12 cellular contexts compared by ENCODE assay signal in the genomic region with DNA sequence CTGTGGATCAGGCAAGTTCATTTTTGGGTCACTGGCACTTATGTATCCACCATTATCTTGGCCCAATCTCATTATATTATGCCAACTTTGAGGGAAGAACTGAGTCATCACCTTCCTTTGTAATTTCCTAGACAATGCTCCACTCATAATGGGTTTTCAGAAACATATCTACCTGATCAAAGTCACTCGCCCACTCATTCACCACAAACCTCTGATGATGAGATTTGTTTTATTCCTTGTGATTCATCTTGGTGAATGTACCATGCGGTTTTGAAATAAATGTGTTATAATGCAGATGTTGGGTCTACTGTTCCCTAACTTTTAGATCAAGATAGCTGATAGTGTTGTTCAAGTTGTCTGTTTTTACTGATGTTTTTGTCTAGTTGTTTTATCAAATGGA.
DNase-seq lines count a peak whose midpoint lies in the region; ATAC-seq, FAIRE-seq and TF ChIP-seq lines count a peak whose summit lies in the region.
"Had no signal": no experiment of that assay in that cellular context is flagged by ENCODE, and none has a peak within 500 bp of the region (broad histone marks: within the 10 kb centered on the region; RNA-seq: fewer than 3 reads in every experiment).

No MANE protein-coding gene starts in this region.

- H3K27ac ChIP-seq in IMR-90 (ENCODE audit: insufficient read depth, low read length): no peak overlapping the region
- no peak overlapping the region for H3K27ac ChIP-seq in neuronal stem cell (replicated peaks; ENCODE audit: low read length)
- no peak overlapping the region for H3K27ac ChIP-seq in pancreas
- H3K27ac ChIP-seq: SK-N-MC had no signal

- no peak overlapping the region for H2AK5ac ChIP-seq in IMR-90 (ENCODE audit: low read depth, low read length)
- no peak overlapping the region for H2AK5ac ChIP-seq in neuronal stem cell (ENCODE audit: low read depth, low read length)

- no peak for TF ChIP-seq RAD21 in IMR-90 (IDR thresholded peaks at IDR 0.05; ENCODE audit: low read length)

- H2BK15ac ChIP-seq in IMR-90 (ENCODE audit: low read depth, low read length) (no peak overlapping the region), neuronal stem cell (ENCODE audit: low read length) (no peak overlapping the region)

- FAIRE-seq in pancreas (lab: Jason Lieb, UNC): no peak

- H3K23ac ChIP-seq in IMR-90 (ENCODE audit: low read depth, low read length): no peak overlapping the region
- no peak overlapping the region for H3K23ac ChIP-seq in neuronal stem cell (ENCODE audit: low read depth, low read length, poor library complexity)

- H3K4me3 Mint-ChIP-seq in Calu3 (ENCODE audit: low read depth, unreplicated experiment): no peak overlapping the region
- H3K4me3 Mint-ChIP-seq: stimulated activated memory B cell treated with anti-CD40 and anti-IgM and Interleukin-4, amounts not matched to agents 10 μg/mL and 1 μg/mL and 100 μg/mL, for 72 hours had no signal

- no peak overlapping the region for H3K4me3 ChIP-seq in IMR-90 (ENCODE audit: insufficient read depth, low read depth, low read length)
- no peak overlapping the region for H3K4me3 ChIP-seq in neuronal stem cell (ENCODE audit: low read length in 2 of 2)
- no peak overlapping the region for H3K4me3 ChIP-seq in pancreas
- H3K4me3 ChIP-seq: SK-N-MC had no signal

- H3K18ac ChIP-seq in IMR-90 (ENCODE audit: low read depth, low read length) (no peak overlapping the region), neuronal stem cell (ENCODE audit: low read length) (no peak overlapping the region)

- H2AK9ac ChIP-seq in IMR-90 (replicated peaks; ENCODE audit: low read depth, low read length, poor library complexity): no peak overlapping the region

- H3K4me1 Mint-ChIP-seq in Calu3 (ENCODE audit: low read depth, unreplicated experiment): peaks cover 10% of the 10 kb centered on the region
- H3K4me1 Mint-ChIP-seq: stimulated activated memory B cell treated with anti-CD40 and anti-IgM and Interleukin-4, amounts not matched to agents 10 μg/mL and 1 μg/mL and 100 μg/mL, for 72 hours had no signal

- BruUV-seq in Calu3 (replicated peaks; lab: Mats Ljungman, UMichigan): no TSS peak
- no TSS peak for BruUV-seq in IMR-90 (replicated peaks; lab: Mats Ljungman, UMichigan)

- H2BK5ac ChIP-seq in IMR-90 (ENCODE audit: low read depth, low read length, poor library complexity, severe bottlenecking): no peak overlapping the region
- H2BK5ac ChIP-seq in neuronal stem cell (ENCODE audit: low read length): no peak overlapping the region

- no peaks in the 10 kb centered on the region for H4K20me1 ChIP-seq in IMR-90 (ENCODE audit: insufficient read depth, low read length)

- no peak for TF ChIP-seq CTCF in Calu3 (IDR thresholded peaks at IDR 0.05; ENCODE audit: unreplicated experiment)
- no peak for TF ChIP-seq CTCF in IMR-90 (conservative IDR thresholded peaks at IDR 0.05; ENCODE audit: low read depth, low read length)
- TF ChIP-seq CTCF in pancreas (IDR thresholded peaks at IDR 0.05): no peak

- ATAC-seq in IMR-90 (ENCODE audit: low read depth) (no peak), GM18520 (IDR thresholded peaks at IDR 0.05; ENCODE audit: unreplicated experiment) (no peak), pancreas (no peak)
- ATAC-seq: stimulated activated memory B cell treated with anti-CD40 and anti-IgM and Interleukin-4, amounts not matched to agents 10 μg/mL and 1 μg/mL and 100 μg/mL, for 72 hours had no signal

- H4K8ac ChIP-seq in IMR-90 (ENCODE audit: low read depth in 2 of 2, low read length in 2 of 2): no peak overlapping the region
- no peak overlapping the region for H4K8ac ChIP-seq in neuronal stem cell (ENCODE audit: low read depth, low read length)

- DNase-seq in Calu3 (peak; percentile 3), IMR-90 (peak; percentile 34), non-pigmented ciliary epithelial cell (ENCODE audit: low read depth) (peak; percentile 98), neuronal stem cell (ENCODE audit: low spot score) (no peak), pancreas (no peak), NCI-H524 treated with DMSO at 0.1 percent for 48 hours (lab: John Stamatoyannopoulos, UW) (no peak)
- DNase-seq in activated naive CD8-positive, alpha-beta T cell treated with anti-CD3 and anti-CD28 coated beads, Interleukin-2, amount 50 U/mL, for 16 hours (ENCODE audit: low read depth, low spot score): peak; percentile 4
- DNase-seq: COR-L47, NCI-H2081 treated with DMSO at 0.1 percent for 48 hours had no signal

- in situ Hi-C loops in IMR-90 (cut with MboI; ENCODE audit: low sequenced_read_pairs): no loop called here

- H3K79me1 ChIP-seq in IMR-90 (ENCODE audit: low read depth in 1 of 2, low read length in 2 of 2) (no peaks in the 10 kb centered on the region), neuronal stem cell (ENCODE audit: low read depth, low read length) (no peaks in the 10 kb centered on the region)

- H4K91ac ChIP-seq in IMR-90 (ENCODE audit: insufficient read depth, low read depth, low read length) (no peak overlapping the region), neuronal stem cell (ENCODE audit: low read depth, low read length, poor library complexity) (no peak overlapping the region)

- intact Hi-C loops in Calu3 (cut with micrococcal nuclease; ENCODE audit: unreplicated experiment) (no loop called here), IMR-90 (cut with micrococcal nuclease) (no loop called here), pancreas (cut with DNase I) (no loop called here)

- no peaks in the 10 kb centered on the region for H3K9me1 ChIP-seq in IMR-90 (ENCODE audit: insufficient read depth, low read length)

- H3K36me3 ChIP-seq in IMR-90 (ENCODE audit: control insufficient read depth, insufficient read depth, low read length) (no peaks in the 10 kb centered on the region), neuronal stem cell (replicated peaks in 1 of 2; ENCODE audit: control insufficient read depth in 2 of 2, insufficient read depth in 2 of 2, low read length in 2 of 2) (no peaks in the 10 kb centered on the region), pancreas (no peaks in the 10 kb centered on the region)

- H3K4me1 ChIP-seq in IMR-90 (ENCODE audit: control insufficient read depth, insufficient read depth, low read length): no peaks in the 10 kb centered on the region; the same call in 1 of the 2 replicates
- H3K4me1 ChIP-seq in neuronal stem cell (ENCODE audit: control insufficient read depth in 2 of 2, insufficient read depth in 1 of 2, low read depth in 1 of 2, low read length in 2 of 2): no peaks in the 10 kb centered on the region
- no peaks in the 10 kb centered on the region for H3K4me1 ChIP-seq in pancreas

- H3K4me2 ChIP-seq in IMR-90 (ENCODE audit: low read depth, low read length): no peak overlapping the region
- H3K4me2 ChIP-seq in neuronal stem cell (ENCODE audit: insufficient read depth, low read length, poor library complexity, severe bottlenecking): no peak overlapping the region

- peaks cover 2% of the 10 kb centered on the region for H3K9me3 Mint-ChIP-seq in Calu3 (ENCODE audit: low read depth, unreplicated experiment)

- dilution Hi-C loops in IMR-90 (cut with HindIII; ENCODE audit: low sequenced_read_pairs, unreplicated experiment): no loop called here

- H3K27me3 ChIP-seq in IMR-90 (ENCODE audit: control insufficient read depth, insufficient read depth, low read length) (no peaks in the 10 kb centered on the region), neuronal stem cell (ENCODE audit: control insufficient read depth in 3 of 3, insufficient read depth in 3 of 3, low read depth in 1 of 3, low read length in 3 of 3) (no peaks in the 10 kb centered on the region), pancreas (no peaks in the 10 kb centered on the region)

- H3K36me3 Mint-ChIP-seq in Calu3 (ENCODE audit: insufficient read depth, unreplicated experiment): peaks cover 4% of the 10 kb centered on the region
- H3K36me3 Mint-ChIP-seq: stimulated activated memory B cell treated with anti-CD40 and anti-IgM and Interleukin-4, amounts not matched to agents 10 μg/mL and 1 μg/mL and 100 μg/mL, for 72 hours had no signal

- WGBS in IMR-90 (ENCODE audit: extremely low coverage in 2 of 2, insufficient read length in 1 of 2), 2 experiments: no CpG with 5 or more reads among the region's 2 CpGs
- no CpG with 5 or more reads among the region's 2 CpGs for WGBS in neuronal stem cell (ENCODE audit: extremely low coverage in 2 of 2, insufficient read length in 2 of 2, insufficient replicate concordance in 1 of 2), 2 donors
- WGBS in pancreas, 2 donors: 59 to 73% methylated on average over 2 of the region's 2 CpGs

- H3K27ac Mint-ChIP-seq in Calu3 (ENCODE audit: unreplicated experiment): no peak overlapping the region
- H3K27ac Mint-ChIP-seq: stimulated activated memory B cell treated with anti-CD40 and anti-IgM and Interleukin-4, amounts not matched to agents 10 μg/mL and 1 μg/mL and 100 μg/mL, for 72 hours had no signal

- no peaks in the 10 kb centered on the region for H3K27me3 Mint-ChIP-seq in Calu3 (ENCODE audit: unreplicated experiment)

- H2BK20ac ChIP-seq in IMR-90 (ENCODE audit: low read depth, low read length): no peak overlapping the region

- CTCF ChIA-PET in Calu3 (lab: Charles Lee) (interaction anchor here (0.8 kb wide), 1 partner anchor 92 kb away, joined by 3 read pairs; no protein-coding TSS in a partner anchor), IMR-90 (lab: Yijun Ruan, JAX) (no interaction called here)

- no peak overlapping the region for H3K9ac ChIP-seq in IMR-90 (ENCODE audit: low read depth, low read length)
- H3K9ac ChIP-seq in neuronal stem cell (ENCODE audit: low read depth, low read length, poor library complexity): no peak overlapping the region

- H4K5ac ChIP-seq in IMR-90 (ENCODE audit: low read depth, low read length): no peak overlapping the region

- H2BK120ac ChIP-seq in IMR-90 (ENCODE audit: low read depth, low read length) (no peak overlapping the region), neuronal stem cell (ENCODE audit: low read depth, low read length) (no peak overlapping the region)

- H3K14ac ChIP-seq in IMR-90 (replicated peaks; ENCODE audit: low read depth, low read length): no peak overlapping the region
- H3K14ac ChIP-seq in neuronal stem cell (ENCODE audit: low read length): no peak overlapping the region

- no peak overlapping the region for H2AFZ ChIP-seq in IMR-90 (replicated peaks; ENCODE audit: low read length, poor library complexity)
- no peak overlapping the region for H2AFZ ChIP-seq in neuronal stem cell (ENCODE audit: low read length)

- H3K4ac ChIP-seq in IMR-90 (ENCODE audit: low read depth, low read length) (no peak overlapping the region), neuronal stem cell (ENCODE audit: low read length) (no peak overlapping the region)

- no peak overlapping the region for H3K56ac ChIP-seq in IMR-90 (ENCODE audit: extremely low read depth, insufficient read depth, low read length)

- POLR2A ChIA-PET in IMR-90 (lab: Charles Lee; ENCODE audit: unreplicated experiment): no interaction called here

- H3K9me3 ChIP-seq in IMR-90 (ENCODE audit: control insufficient read depth, insufficient read depth, low read length): no peaks in the 10 kb centered on the region
- no peaks in the 10 kb centered on the region for H3K9me3 ChIP-seq in neuronal stem cell (replicated peaks in 1 of 2; ENCODE audit: control insufficient read depth in 2 of 2, insufficient read depth in 1 of 2, low read depth in 1 of 2, low read length in 2 of 2)
- H3K9me3 ChIP-seq in pancreas: no peaks in the 10 kb centered on the region

- TF ChIP-seq POLR2A in IMR-90 (IDR thresholded peaks at IDR 0.05; ENCODE audit: low read depth, low read length): no peak

- no peak overlapping the region for H2BK12ac ChIP-seq in neuronal stem cell (ENCODE audit: low read length)

Comparison
In these comparisons a context has a peak if more than half of its experiments do, and no peak if none do; other contexts are left out.
1. DNase-seq: peak in Calu3 (single experiment), IMR-90 (single experiment), activated naive CD8-positive, alpha-beta T cell treated with anti-CD3 and anti-CD28 coated beads, Interleukin-2, amount 50 U/mL, for 16 hours (single experiment) and non-pigmented ciliary epithelial cell (single experiment); none in neuronal stem cell (single experiment), pancreas (0 of 6) and NCI-H524 treated with DMSO at 0.1 percent for 48 hours (single experiment).